In the genomic region with DNA sequence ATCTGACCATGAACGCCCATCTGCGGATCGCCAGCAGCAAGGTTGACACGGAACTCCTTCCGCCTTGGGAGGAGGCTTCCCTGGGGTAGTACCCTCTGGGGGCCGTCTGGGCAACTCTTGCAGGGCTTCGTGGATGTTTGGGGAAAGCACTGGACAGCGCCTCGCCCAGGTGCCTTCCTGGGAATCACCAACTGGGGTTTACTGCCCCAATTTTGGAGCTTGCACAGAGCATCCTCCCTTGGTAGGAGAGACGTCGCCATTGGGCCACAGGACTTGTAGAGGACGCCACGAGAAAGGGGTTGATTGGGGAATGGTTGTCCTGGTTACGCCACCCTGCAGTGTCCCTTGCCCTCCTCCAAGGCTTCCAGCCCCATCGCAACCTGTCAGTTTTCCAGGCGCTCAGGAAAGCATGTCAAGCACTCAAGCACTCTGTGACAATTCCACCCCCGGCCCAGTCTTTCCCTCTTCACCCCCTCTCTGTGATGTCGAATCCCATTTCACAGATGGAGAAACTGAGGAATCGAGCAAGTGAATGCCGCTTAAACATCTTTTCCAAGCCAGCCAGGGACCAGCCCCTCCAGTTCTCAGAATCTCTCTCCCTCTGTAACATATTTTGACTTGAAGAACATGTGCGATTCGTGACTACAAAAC, we compare ENCODE assay signal across 8 cellular contexts. TPM values are rescaled to one million over a fixed set of nuclear protein-coding genes. Genes with fewer than 3 reads are reported as not detected.
DNase-seq lines count a peak whose midpoint lies in the region; ATAC-seq and TF ChIP-seq lines count a peak whose summit lies in the region.

No MANE protein-coding gene starts in this region.

- peak overlapping the region; percentile 81 to 96 (median 93) for H3K27ac Mint-ChIP-seq in CD4-positive, alpha-beta memory T cell

- peaks cover 21% of the 10 kb centered on the region for H3K4me1 ChIP-seq in CD4-positive, alpha-beta memory T cell (ENCODE audit: insufficient read depth, low read length)
- peaks cover 22 to 42% (median 27%) of the 10 kb centered on the region in 4 donors for H3K4me1 ChIP-seq in stomach

- no peak overlapping the region for H3K27ac ChIP-seq in CD4-positive, alpha-beta memory T cell (ENCODE audit: low read depth, low read length)
- H3K27ac ChIP-seq in stomach = peak overlapping the region in 4 of 5 donors; percentile 96 to 100 (median 98)

- peak overlapping the region; percentile 83 to 95 (median 88) for H3K4me3 Mint-ChIP-seq in CD4-positive, alpha-beta memory T cell

- H3K27me3 Mint-ChIP-seq in CD4-positive, alpha-beta memory T cell = peaks cover 0 to 1% of the 10 kb centered on the region in 2 donors

- no peaks in the 10 kb centered on the region for H3K9me3 Mint-ChIP-seq in CD4-positive, alpha-beta memory T cell

- 12 to 22% (median 15%) methylated on average over 22 of the region's 22 CpGs for WGBS in stomach, 5 donors

- in situ Hi-C loops in T47D (cut with HindIII; ENCODE audit: low pct_unique_long_range_greater_than_20kb, low sequenced_read_pairs) = no loop called here

- peaks cover 1 to 5% of the 10 kb centered on the region in 2 donors for H3K36me3 Mint-ChIP-seq in CD4-positive, alpha-beta memory T cell

- TF ChIP-seq EP300 in stomach (IDR thresholded peaks at IDR 0.05) = no peak

- TF ChIP-seq CTCF in kidney epithelial cell (IDR thresholded peaks at IDR 0.05; ENCODE audit: insufficient read depth, low read length, poor library complexity, severe bottlenecking) (no peak), stomach (IDR thresholded peaks at IDR 0.05) (no peak)

- TF ChIP-seq POLR2A in stomach (IDR thresholded peaks at IDR 0.05) = no peak

- H3K36me3 ChIP-seq in CD4-positive, alpha-beta memory T cell (ENCODE audit: insufficient read depth, low read length) = no peaks in the 10 kb centered on the region
- no peaks in the 10 kb centered on the region for H3K36me3 ChIP-seq in kidney epithelial cell (ENCODE audit: control insufficient read depth, insufficient read depth, low read length)
- H3K36me3 ChIP-seq in stomach = no peaks in the 10 kb centered on the region

- peak overlapping the region; percentile 56 to 71 for H3K4me3 ChIP-seq in CD4-positive, alpha-beta memory T cell (ENCODE audit: low read length in 2 of 2)
- peak overlapping the region; percentile 63 for H3K4me3 ChIP-seq in kidney epithelial cell (ENCODE audit: low read depth, low read length)
- H3K4me3 ChIP-seq in stomach = peak overlapping the region; percentile 57 to 77 (median 62)

- H3K4me1 Mint-ChIP-seq in CD4-positive, alpha-beta memory T cell = peaks cover 20 to 44% (median 34%) of the 10 kb centered on the region in 4 donors

- intact Hi-C loops in CD4-positive, alpha-beta memory T cell (cut with micrococcal nuclease) = loop anchor here (2.0 to 10.0 kb wide), 2 partner anchors 35 to 581 kb away; a partner anchor contains a TSS
- intact Hi-C loops in stomach (cut with DNase I; ENCODE audit: low total_unique reads) = no loop called here

- peak in 1 of 5 donors; percentile 8 for DNase-seq in CD4-positive, alpha-beta memory T cell
- DNase-seq in MV-4-11 (lab: John Stamatoyannopoulos, UW) (peak; percentile 12), T47D (ENCODE audit: low read depth in 1 of 2, low spot score in 1 of 2) (peak; percentile 74 to 76), kidney epithelial cell (ENCODE audit: low read depth) (no peak), stomach (peak; percentile 31), SW480 (ENCODE audit: low spot score) (no peak), NCI-H1105 (lab: John Stamatoyannopoulos, UW) (no peak)

- POLR2A ChIA-PET in CD4-positive, alpha-beta memory T cell (lab: Charles Lee; ENCODE audit: partially characterized antibody) = no interaction called here

- H3K9me3 ChIP-seq in CD4-positive, alpha-beta memory T cell (ENCODE audit: control insufficient read depth in 1 of 2, low read length in 2 of 2) = no peaks in the 10 kb centered on the region
- H3K9me3 ChIP-seq in stomach = no peaks in the 10 kb centered on the region

- CTCF ChIA-PET in CD4-positive, alpha-beta memory T cell (lab: Charles Lee; ENCODE audit: partially characterized antibody) = no interaction called here

- peaks cover 9% of the 10 kb centered on the region for H3K27me3 ChIP-seq in CD4-positive, alpha-beta memory T cell (ENCODE audit: insufficient read depth, low read length)
- H3K27me3 ChIP-seq in kidney epithelial cell (ENCODE audit: control insufficient read depth, insufficient read depth, low read length) (peaks cover 25% of the 10 kb centered on the region), stomach (peaks cover 0 to 9% (median 0%) of the 10 kb centered on the region in 3 donors)

- no peak for ATAC-seq in GM18907 (IDR thresholded peaks at IDR 0.05; ENCODE audit: unreplicated experiment)

RNA-seq across cellular contexts. Expression of a gene that starts 0.9 kb away (rescaled TPM):
- 1 to 10 TPM; 8.0 to 8.5 TPM for total RNA-seq in CD4-positive, alpha-beta memory T cell
- polyA plus RNA-seq in CD4-positive, alpha-beta memory T cell = under 1 TPM; 0.30 to 0.85 TPM
- total RNA-seq in kidney epithelial cell (6.6 and 9.5 TPM in 2 replicates), stomach (100 to 1,000 TPM in 1 of 5 donors, 10 to 100 TPM in 3, 1 to 10 TPM in 1; 4.5 to 139 (median 14.2) TPM)
- polyA plus RNA-seq in stomach = 1 to 10 TPM; 1.2 to 3.5 (median 2.6) TPM

Comparison
In these comparisons a context has a peak if more than half of its experiments do, and no peak if none do; other contexts are left out.
1. DNase-seq: peak in MV-4-11 (single experiment), T47D (2 of 2) and stomach (single experiment); none in kidney epithelial cell (single experiment), SW480 (single experiment) and NCI-H1105 (single experiment).
2. Peak in every context shown above with its lines, with median percentiles within 50 percentile points of each other: H3K4me3 ChIP-seq.